Comparison of ENCODE assay signal across 28 cellular contexts in the genomic region with DNA sequence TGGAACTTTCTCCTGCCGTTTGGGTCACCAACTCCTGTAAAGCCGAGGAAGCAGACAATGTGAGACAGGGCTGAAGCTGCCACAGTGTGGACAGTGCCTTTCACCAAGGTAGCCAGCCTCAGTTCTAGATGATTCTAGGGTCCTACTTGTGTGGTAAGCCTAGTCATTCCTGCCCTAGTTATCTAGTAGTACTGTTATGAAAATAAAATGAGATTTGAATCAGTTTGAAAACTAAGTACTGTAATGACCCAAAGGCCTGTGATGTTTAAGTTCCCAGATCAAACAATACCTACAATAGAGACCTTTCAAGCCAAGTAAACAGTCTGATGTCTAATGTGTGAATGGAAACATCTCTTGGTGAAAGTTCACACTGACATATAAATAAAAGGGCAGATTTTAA.
"Had no signal": no experiment of that assay in that cellular context is flagged by ENCODE, and none has a peak within 500 bp of the region (broad histone marks: within the 10 kb centered on the region; RNA-seq: fewer than 3 reads in every experiment).

No MANE protein-coding gene starts in this region.

- H3K4me1 Mint-ChIP-seq: central memory CD8-positive, alpha-beta T cell; T-cell had no signal

- H3K27me3 ChIP-seq: ascending aorta, body of pancreas had no signal

- H3K9me3 ChIP-seq: ascending aorta, body of pancreas had no signal

- H3K27ac Mint-ChIP-seq: activated naive CD4-positive, alpha-beta T cell treated with anti-CD3 and anti-CD28 coated beads for 36 hours; activated T-helper 1 cell treated with anti-CD3 and anti-CD28 coated beads, Interleukin-12 subunit alpha, Interleukin-12 subunit beta, Interleukin-2, Interleukin-4 antibody, amounts not matched to agents 30 ng/mL and 10 ng/mL and 1 ng/mL, durations not matched to agents 14 hours and 24 hours and 36 hours; T-cell had no signal

- ATAC-seq: body of pancreas, K562, Panc1, Right ventricle myocardium inferior, T-cell had no signal

- DNase-seq: activated CD4-positive, alpha-beta T cell treated with anti-CD3 and anti-CD28 coated beads for 48 hours; activated CD4-positive, alpha-beta T cell treated with anti-CD3 and anti-CD28 coated beads, Interleukin-2, amount 50 U/mL, for 4 hours; activated CD4-positive, CD25-positive, alpha-beta regulatory T cell; activated CD8-positive, alpha-beta memory T cell treated with anti-CD3 and anti-CD28 coated beads, Interleukin-2, amount 50 U/mL, for 4 hours; activated effector memory CD4-positive, alpha-beta T cell treated with anti-CD3 and anti-CD28 coated beads, Interleukin-2, amount 50 U/mL, for 16 hours; activated naive CD4-positive, alpha-beta T cell treated with anti-CD3 and anti-CD28 coated beads for 36 hours; amniotic stem cell; body of pancreas; Kasumi-1; NCI-H1105 treated with DMSO at 0.1 percent for 48 hours; NCI-H1436 treated with DMSO at 0.1 percent for 48 hours; NCI-H187; NCI-H2081; NCI-H510A treated with DMSO at 0.1 percent for 48 hours; NCI-H69; NK-92 treated with Interleukin-12 subunit alpha and Interleukin-12 subunit beta, amount 100 ng/mL, for 24 hours; OCI-M1; RPMI8226; T-cell; T1000 had no signal

- H3K4me3 ChIP-seq: ascending aorta, body of pancreas, K562, SK-N-MC had no signal

- H3K4me3 Mint-ChIP-seq: activated naive CD4-positive, alpha-beta T cell treated with anti-CD3 and anti-CD28 coated beads for 36 hours; activated T-helper 1 cell treated with anti-CD3 and anti-CD28 coated beads, Interleukin-12 subunit alpha, Interleukin-12 subunit beta, Interleukin-2, Interleukin-4 antibody, amounts not matched to agents 30 ng/mL and 10 ng/mL and 1 ng/mL, durations not matched to agents 14 hours and 24 hours and 36 hours; central memory CD8-positive, alpha-beta T cell; T-cell had no signal

- FAIRE-seq: K562, TTC549 had no signal

- H3K9me3 Mint-ChIP-seq: activated naive CD4-positive, alpha-beta T cell treated with anti-CD3 and anti-CD28 coated beads for 36 hours; activated T-helper 1 cell treated with anti-CD3 and anti-CD28 coated beads, Interleukin-12 subunit alpha, Interleukin-12 subunit beta, Interleukin-2, Interleukin-4 antibody, amounts not matched to agents 30 ng/mL and 10 ng/mL and 1 ng/mL, durations not matched to agents 14 hours and 24 hours and 36 hours; central memory CD8-positive, alpha-beta T cell; T-cell had no signal

- H3K27ac ChIP-seq: ascending aorta, body of pancreas, SK-N-MC had no signal

- H3K27me3 Mint-ChIP-seq: central memory CD8-positive, alpha-beta T cell; T-cell had no signal
